In genomic region chr10:63630085-63630927, GRCh38 we compare ENCODE assay signal across 8 cellular contexts.
DNase-seq lines count a peak whose midpoint lies in the region; ATAC-seq and TF ChIP-seq lines count a peak whose summit lies in the region.

No MANE protein-coding gene starts in this region.

- peak overlapping the region; percentile 93 for H3K9ac ChIP-seq in adipocyte (ENCODE audit: low read length)

- 1% methylated on average over 48 to 69 of the region's 69 CpGs for WGBS in heart right ventricle, 2 donors
- WGBS in upper lobe of left lung, 2 donors, result 0% methylated on average over 5 to 24 of the region's 69 CpGs

- H3K27me3 ChIP-seq in adipocyte (replicated peaks; ENCODE audit: control insufficient read depth, insufficient read depth, low read length) (no peaks in the 10 kb centered on the region), heart right ventricle (no peaks in the 10 kb centered on the region), upper lobe of left lung (no peaks in the 10 kb centered on the region)

- H3K27ac ChIP-seq in heart right ventricle (peak overlapping the region; percentile 78 to 100 (median 98)), upper lobe of left lung (peak overlapping the region; percentile 96 to 97 (median 97))

- H3K36me3 ChIP-seq in adipocyte (ENCODE audit: control insufficient read depth, insufficient read depth, low read length, severe bottlenecking) (no peaks in the 10 kb centered on the region), heart right ventricle (no peaks in the 10 kb centered on the region), upper lobe of left lung (no peaks in the 10 kb centered on the region)

- TF ChIP-seq EP300 in upper lobe of left lung (IDR thresholded peaks at IDR 0.05), result peak in 2 of 4 donors; percentile 8 to 26

- H3K4me1 ChIP-seq in adipocyte (ENCODE audit: control insufficient read depth, insufficient read depth, low read length) (peaks cover 32% of the 10 kb centered on the region), heart right ventricle (peaks cover 0 to 43% (median 35%) of the 10 kb centered on the region in 9 donors), upper lobe of left lung (peaks cover 22 to 42% (median 27%) of the 10 kb centered on the region in 4 donors)

- intact Hi-C loops in heart right ventricle (cut with DNase I) (loop anchor here in 9 of 10 donors (1.0 to 10.0 kb wide), 12 partner anchors 40 to 463 kb away; partner anchors contain the start of gene REEP3 (in 1 of the 9)), posterior cingulate gyrus (cut with DNase I) (loop anchor here (2.0 kb wide), 2 partner anchors 82 to 164 kb away; no protein-coding TSS in a partner anchor)

- ATAC-seq in HG02571 (IDR thresholded peaks at IDR 0.05; ENCODE audit: unreplicated experiment), result peak; percentile 73
- peak; percentile 77 to 90 (median 82) for ATAC-seq in heart right ventricle
- peak; percentile 89 to 90 for ATAC-seq in upper lobe of left lung (ENCODE audit: low FRiP score in 2 of 2)

- TF ChIP-seq CTCF in heart right ventricle (IDR thresholded peaks at IDR 0.05) (peak in 1 of 9 donors; percentile 12), upper lobe of left lung (IDR thresholded peaks at IDR 0.05) (no peak)

- H3K9me3 ChIP-seq in adipocyte (ENCODE audit: control insufficient read depth, low read length) (no peaks in the 10 kb centered on the region), heart right ventricle (no peaks in the 10 kb centered on the region), upper lobe of left lung (no peaks in the 10 kb centered on the region)

- peak; percentile 77 for TF ChIP-seq POLR2A in GM10847 (IDR thresholded peaks at IDR 0.05; ENCODE audit: extremely low read depth, insufficient read length)
- TF ChIP-seq POLR2A in upper lobe of left lung (IDR thresholded peaks at IDR 0.05), result peak; percentile 22 to 79 (median 56)

- H3K4me3 ChIP-seq in adipocyte (ENCODE audit: low read length) (peak overlapping the region; percentile 89), heart right ventricle (peak overlapping the region; percentile 30 to 74 (median 62)), upper lobe of left lung (peak overlapping the region; percentile 44 to 72 (median 58))

- peak; percentile 94 for DNase-seq in NAMALWA (ENCODE audit: low spot score)
- DNase-seq in SW 1271 (lab: John Stamatoyannopoulos, UW), result peak; percentile 77 to 87
- DNase-seq in adipocyte (ENCODE audit: low read depth), result peak; percentile 96
- peak; percentile 93 to 95 for DNase-seq in heart right ventricle
- DNase-seq in posterior cingulate gyrus, result peak; percentile 53 to 96 (median 70)
- peak; percentile 91 to 98 for DNase-seq in upper lobe of left lung

Comparison
In these comparisons a context has a peak if more than half of its experiments do, and no peak if none do; other contexts are left out.
1. Peak in every context shown above with its lines: DNase-seq, ATAC-seq, H3K4me3 ChIP-seq and H3K27ac ChIP-seq.